19 cellular contexts compared by ENCODE assay signal in the genomic region with DNA sequence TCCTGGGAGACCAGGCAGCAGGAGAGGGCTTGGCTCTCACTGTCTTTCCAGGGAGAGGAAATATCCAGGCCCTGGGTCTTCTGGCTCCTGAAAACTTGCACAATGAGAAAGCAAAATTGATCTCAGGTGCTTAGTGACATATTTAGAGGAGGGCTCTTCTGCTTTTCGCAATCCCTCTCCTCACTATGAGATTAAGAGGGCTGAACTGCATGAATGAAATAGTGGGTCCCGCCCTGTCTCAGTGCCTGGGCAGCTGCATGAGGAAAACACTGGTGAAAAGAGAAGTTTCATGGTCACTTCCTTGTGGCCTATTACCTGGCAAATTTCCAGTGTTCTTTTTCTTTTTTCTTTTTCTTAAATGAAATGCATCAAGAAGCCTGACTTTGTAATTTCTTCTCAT.
DNase-seq lines count a peak whose midpoint lies in the region; ATAC-seq, FAIRE-seq and TF ChIP-seq lines count a peak whose summit lies in the region.
"Had no signal": no experiment of that assay in that cellular context is flagged by ENCODE, and none has a peak within 500 bp of the region (broad histone marks: within the 10 kb centered on the region; RNA-seq: fewer than 3 reads in every experiment).

No MANE protein-coding gene starts in this region.

- intact Hi-C loops in Right ventricle myocardium inferior (cut with DNase I) = no loop called here
- intact Hi-C loops in naive thymus-derived CD4-positive, alpha-beta T cell (cut with micrococcal nuclease) = no loop called here

- H3K27ac ChIP-seq in right atrium auricular region = no peak overlapping the region
- no peak overlapping the region for H3K27ac ChIP-seq in astrocyte (ENCODE audit: low read depth, low read length)
- H3K27ac ChIP-seq in naive thymus-derived CD4-positive, alpha-beta T cell (ENCODE audit: low read depth, low read length) = no peak overlapping the region
- H3K27ac ChIP-seq: SJCRH30 had no signal

- H3K9me3 Mint-ChIP-seq in astrocyte (ENCODE audit: unreplicated experiment) (no peaks in the 10 kb centered on the region), osteocyte (ENCODE audit: unreplicated experiment) (no peaks in the 10 kb centered on the region)
- no peaks in the 10 kb centered on the region for H3K9me3 Mint-ChIP-seq in naive thymus-derived CD4-positive, alpha-beta T cell
- H3K9me3 Mint-ChIP-seq: activated T-helper 17 cell treated with anti-CD3 and anti-CD28 coated beads, Interleukin-2, amount 50 U/mL, for 72 hours; immature natural killer cell had no signal

- CTCF ChIA-PET in naive thymus-derived CD4-positive, alpha-beta T cell (lab: Charles Lee) = no interaction called here

- TF ChIP-seq CTCF in right atrium auricular region (IDR thresholded peaks at IDR 0.05) (no peak), astrocyte (IDR thresholded peaks at IDR 0.05; ENCODE audit: insufficient read depth, low read depth, low read length) (no peak), osteocyte (IDR thresholded peaks at IDR 0.05) (no peak)

- no peak overlapping the region for H3K9ac ChIP-seq in astrocyte (ENCODE audit: low read length)

- H3K4me1 ChIP-seq in right atrium auricular region (peaks cover 0 to 89% of the 10 kb centered on the region in 2 donors), astrocyte (ENCODE audit: insufficient read depth, low read length) (peaks cover 20% of the 10 kb centered on the region)
- H3K4me1 ChIP-seq in naive thymus-derived CD4-positive, alpha-beta T cell (ENCODE audit: control insufficient read depth in 2 of 2, insufficient read depth in 2 of 2, low read length in 2 of 2) = peaks cover 2 to 8% of the 10 kb centered on the region in 2 donors
- H3K4me1 ChIP-seq: SJCRH30 had no signal

- DNase-seq in Right ventricle myocardium inferior (ENCODE audit: missing footprints) (peak; percentile 45), right atrium auricular region (ENCODE audit: low spot score) (no peak), astrocyte (ENCODE audit: low read depth) (no peak), osteocyte (ENCODE audit: extremely low spot score, unreplicated experiment) (no peak), NCI-H226 (no peak), SW480 (ENCODE audit: low spot score) (no peak)
- no peak for DNase-seq in naive thymus-derived CD4-positive, alpha-beta T cell
- DNase-seq: amygdala; GDM1; immature natural killer cell; IMR-90; mesendoderm; NCI-H1105 treated with DMSO at 0.1 percent for 48 hours; NCI-H2171; SJCRH30; stimulated activated CD4-positive, alpha-beta T cell treated with anti-CD3 and anti-CD28 coated beads, Interleukin-4, amount 100 ng/mL, for 4 hours had no signal

- ATAC-seq in Right ventricle myocardium inferior = no peak
- ATAC-seq in naive thymus-derived CD4-positive, alpha-beta T cell = peak; percentile 24
- no peak for ATAC-seq in GM18867 (IDR thresholded peaks at IDR 0.05; ENCODE audit: unreplicated experiment)
- ATAC-seq: activated T-helper 17 cell treated with anti-CD3 and anti-CD28 coated beads, Interleukin-2, amount 50 U/mL, for 72 hours had no signal

- POLR2A ChIA-PET in naive thymus-derived CD4-positive, alpha-beta T cell (lab: Charles Lee) = no interaction called here

- H3K27me3 ChIP-seq in right atrium auricular region (no peaks in the 10 kb centered on the region), astrocyte (ENCODE audit: insufficient read depth, low read length) (no peaks in the 10 kb centered on the region)
- H3K27me3 ChIP-seq in naive thymus-derived CD4-positive, alpha-beta T cell (ENCODE audit: control insufficient read depth in 2 of 2, insufficient read depth in 2 of 2, low read length in 2 of 2) = no peaks in the 10 kb centered on the region
- H3K27me3 ChIP-seq: SJCRH30 had no signal

- no peak overlapping the region for H3K4me3 Mint-ChIP-seq in astrocyte (ENCODE audit: unreplicated experiment)
- H3K4me3 Mint-ChIP-seq in naive thymus-derived CD4-positive, alpha-beta T cell = no peak overlapping the region
- no peak overlapping the region for H3K4me3 Mint-ChIP-seq in osteocyte (ENCODE audit: unreplicated experiment)
- H3K4me3 Mint-ChIP-seq: activated T-helper 17 cell treated with anti-CD3 and anti-CD28 coated beads, Interleukin-2, amount 50 U/mL, for 72 hours; immature natural killer cell had no signal

- peaks cover 69% of the 10 kb centered on the region for H4K20me1 ChIP-seq in astrocyte (ENCODE audit: insufficient read depth, low read length)

- H2AFZ ChIP-seq in astrocyte (ENCODE audit: low read depth, low read length) = no peak overlapping the region

- no peak for FAIRE-seq in astrocyte (lab: Jason Lieb, UNC)

- H3K27me3 Mint-ChIP-seq in astrocyte (ENCODE audit: low read depth, unreplicated experiment) (no peaks in the 10 kb centered on the region), osteocyte (ENCODE audit: unreplicated experiment) (no peaks in the 10 kb centered on the region)
- no peaks in the 10 kb centered on the region for H3K27me3 Mint-ChIP-seq in naive thymus-derived CD4-positive, alpha-beta T cell
- H3K27me3 Mint-ChIP-seq: activated T-helper 17 cell treated with anti-CD3 and anti-CD28 coated beads, Interleukin-2, amount 50 U/mL, for 72 hours had no signal

- H3K4me2 ChIP-seq in astrocyte (ENCODE audit: low read length) = no peak overlapping the region

- H3K36me3 ChIP-seq in right atrium auricular region (no peaks in the 10 kb centered on the region), astrocyte (ENCODE audit: insufficient read depth, low read length) (no peaks in the 10 kb centered on the region)
- no peaks in the 10 kb centered on the region for H3K36me3 ChIP-seq in naive thymus-derived CD4-positive, alpha-beta T cell (ENCODE audit: control insufficient read depth in 2 of 3, insufficient read depth in 3 of 3, low read length in 3 of 3)
- H3K36me3 ChIP-seq: SJCRH30 had no signal

- no peaks in the 10 kb centered on the region for H3K9me3 ChIP-seq in right atrium auricular region
- H3K9me3 ChIP-seq in astrocyte (ENCODE audit: insufficient read depth, low read depth, low read length) = no peaks in the 10 kb centered on the region
- H3K9me3 ChIP-seq in naive thymus-derived CD4-positive, alpha-beta T cell (ENCODE audit: control insufficient read depth in 2 of 3, low read length in 3 of 3) = no peaks in the 10 kb centered on the region
- H3K9me3 ChIP-seq: Caco-2, SJCRH30 had no signal

- H3K4me3 ChIP-seq in right atrium auricular region = no peak overlapping the region
- no peak overlapping the region for H3K4me3 ChIP-seq in astrocyte (ENCODE audit: insufficient read depth, low read depth, low read length)
- H3K4me3 ChIP-seq in naive thymus-derived CD4-positive, alpha-beta T cell (ENCODE audit: low read length) = no peak overlapping the region
- H3K4me3 ChIP-seq: SJCRH30 had no signal

- H3K36me3 Mint-ChIP-seq in astrocyte (ENCODE audit: low read depth, unreplicated experiment) (no peaks in the 10 kb centered on the region), osteocyte (ENCODE audit: unreplicated experiment) (no peaks in the 10 kb centered on the region)
- H3K36me3 Mint-ChIP-seq in naive thymus-derived CD4-positive, alpha-beta T cell = peaks cover 0 to 3% (median 0%) of the 10 kb centered on the region in 5 donors
- H3K36me3 Mint-ChIP-seq: immature natural killer cell had no signal

- H3K27ac Mint-ChIP-seq in astrocyte (ENCODE audit: unreplicated experiment) (peak overlapping the region; percentile 26), osteocyte (ENCODE audit: unreplicated experiment) (no peak overlapping the region)
- peak overlapping the region in 2 of 9 donors; percentile 39 to 46 for H3K27ac Mint-ChIP-seq in naive thymus-derived CD4-positive, alpha-beta T cell
- H3K27ac Mint-ChIP-seq: immature natural killer cell had no signal

- peaks cover 28% of the 10 kb centered on the region for H3K79me2 ChIP-seq in astrocyte (ENCODE audit: insufficient read depth, low read length)

- peaks cover 40% of the 10 kb centered on the region for H3K4me1 Mint-ChIP-seq in astrocyte (ENCODE audit: low read depth, unreplicated experiment)
- peaks cover 24 to 41% (median 32%) of the 10 kb centered on the region in 7 donors for H3K4me1 Mint-ChIP-seq in naive thymus-derived CD4-positive, alpha-beta T cell
- H3K4me1 Mint-ChIP-seq in osteocyte (ENCODE audit: unreplicated experiment) = peaks cover 26% of the 10 kb centered on the region
